20 cellular contexts compared by ENCODE assay signal in genomic region chr5:93723005-93723404, GRCh38. TPM values are rescaled to one million over a fixed set of nuclear protein-coding genes. Genes with fewer than 3 reads are reported as not detected.
DNase-seq lines count a peak whose midpoint lies in the region; ATAC-seq, FAIRE-seq and TF ChIP-seq lines count a peak whose summit lies in the region.
"Had no signal": no experiment of that assay in that cellular context is flagged by ENCODE, and none has a peak within 500 bp of the region (broad histone marks: within the 10 kb centered on the region; RNA-seq: fewer than 3 reads in every experiment).

No MANE protein-coding gene starts in this region.

- peak; percentile 4 for DNase-seq in NCI-H2196 (lab: John Stamatoyannopoulos, UW; ENCODE audit: unreplicated experiment)
- no peak for DNase-seq in NCI-H2196 treated with DMSO at 0.1 percent for 48 hours (lab: John Stamatoyannopoulos, UW; ENCODE audit: unreplicated experiment)
- peak; percentile 29 for DNase-seq in LHCN-M2 (ENCODE audit: low read depth)
- DNase-seq in WTC11 (ENCODE audit: low spot score): no peak
- DNase-seq in mucosa of descending colon: peak in 1 of 3 donors; percentile 10
- no peak for DNase-seq in frontal cortex (ENCODE audit: low spot score in 2 of 2)
- no peak for DNase-seq in NCI-H774 (lab: John Stamatoyannopoulos, UW)
- DNase-seq: activated CD4-positive, alpha-beta T cell treated with anti-CD3 and anti-CD28 coated beads for 4 hours; brain microvascular endothelial cell; CD4-positive, alpha-beta memory T cell; effector CD8-positive, alpha-beta T cell; foreskin keratinocyte; NCI-H1694; NK-92 treated with Interleukin-12 subunit alpha and Interleukin-12 subunit beta, amount 100 ng/mL, for 24 hours; SIG-M5; stimulated activated CD4-positive, alpha-beta T cell treated with anti-CD3 and anti-CD28 coated beads, Interleukin-4, amount 100 ng/mL, for 4 hours; transverse colon had no signal

- POLR2A ChIA-PET in WTC11 (lab: Charles Lee): no interaction called here

- H3K4me3 Mint-ChIP-seq in WTC11: no peak overlapping the region
- H3K4me3 Mint-ChIP-seq: activated naive CD4-positive, alpha-beta T cell treated with anti-CD3 and anti-CD28 coated beads, Interleukin-2, amount 50 U/mL, for 24 hours; CD4-positive, alpha-beta memory T cell; memory B cell had no signal

- peaks cover 31% of the 10 kb centered on the region for H3K4me1 Mint-ChIP-seq in WTC11

- H3K9me3 ChIP-seq in mucosa of descending colon: no peaks in the 10 kb centered on the region
- H3K9me3 ChIP-seq: transverse colon had no signal

- no peak overlapping the region for H3K4me3 ChIP-seq in mucosa of descending colon
- H3K4me3 ChIP-seq: transverse colon had no signal

- no peak overlapping the region for H3K27ac Mint-ChIP-seq in WTC11
- H3K27ac Mint-ChIP-seq: activated naive CD4-positive, alpha-beta T cell treated with anti-CD3 and anti-CD28 coated beads, Interleukin-2, amount 50 U/mL, for 24 hours; CD4-positive, alpha-beta memory T cell; memory B cell had no signal

- H3K36me3 ChIP-seq in mucosa of descending colon (ENCODE audit: low read depth): no peaks in the 10 kb centered on the region
- H3K36me3 ChIP-seq: brain microvascular endothelial cell, transverse colon had no signal

- H3K36me3 Mint-ChIP-seq in WTC11: no peaks in the 10 kb centered on the region

- CTCF ChIA-PET in WTC11 (lab: Charles Lee): no interaction called here

- no peak for TF ChIP-seq CTCF in WTC11 (IDR thresholded peaks at IDR 0.05)
- no peak for TF ChIP-seq CTCF in mucosa of descending colon (IDR thresholded peaks at IDR 0.05)

- no peaks in the 10 kb centered on the region for H3K4me1 ChIP-seq in mucosa of descending colon (ENCODE audit: low read depth)
- H3K4me1 ChIP-seq: foreskin keratinocyte had no signal

- no peaks in the 10 kb centered on the region for H3K27me3 Mint-ChIP-seq in WTC11 (ENCODE audit: low read depth)
- H3K27me3 Mint-ChIP-seq: activated naive CD4-positive, alpha-beta T cell treated with anti-CD3 and anti-CD28 coated beads, Interleukin-2, amount 50 U/mL, for 24 hours; CD4-positive, alpha-beta memory T cell; memory B cell had no signal

- ATAC-seq in WTC11: peak; percentile 47
- peak; percentile 37 for ATAC-seq in mucosa of descending colon
- no peak for ATAC-seq in HG02938 (IDR thresholded peaks at IDR 0.05; ENCODE audit: unreplicated experiment)
- ATAC-seq: foreskin keratinocyte had no signal

- no peaks in the 10 kb centered on the region for H3K9me3 Mint-ChIP-seq in WTC11
- H3K9me3 Mint-ChIP-seq: activated naive CD4-positive, alpha-beta T cell treated with anti-CD3 and anti-CD28 coated beads, Interleukin-2, amount 50 U/mL, for 24 hours; CD4-positive, alpha-beta memory T cell; memory B cell had no signal

- no peak for FAIRE-seq in frontal cortex (lab: Jason Lieb, UNC)

- intact Hi-C loops in mucosa of descending colon (cut with DNase I, micrococcal nuclease): no loop called here

TF ChIP-seq in WTC11, 78 proteins besides CTCF, POLR2A, EP300 and RAD21:
- TF ChIP-seq, protein P1, sequence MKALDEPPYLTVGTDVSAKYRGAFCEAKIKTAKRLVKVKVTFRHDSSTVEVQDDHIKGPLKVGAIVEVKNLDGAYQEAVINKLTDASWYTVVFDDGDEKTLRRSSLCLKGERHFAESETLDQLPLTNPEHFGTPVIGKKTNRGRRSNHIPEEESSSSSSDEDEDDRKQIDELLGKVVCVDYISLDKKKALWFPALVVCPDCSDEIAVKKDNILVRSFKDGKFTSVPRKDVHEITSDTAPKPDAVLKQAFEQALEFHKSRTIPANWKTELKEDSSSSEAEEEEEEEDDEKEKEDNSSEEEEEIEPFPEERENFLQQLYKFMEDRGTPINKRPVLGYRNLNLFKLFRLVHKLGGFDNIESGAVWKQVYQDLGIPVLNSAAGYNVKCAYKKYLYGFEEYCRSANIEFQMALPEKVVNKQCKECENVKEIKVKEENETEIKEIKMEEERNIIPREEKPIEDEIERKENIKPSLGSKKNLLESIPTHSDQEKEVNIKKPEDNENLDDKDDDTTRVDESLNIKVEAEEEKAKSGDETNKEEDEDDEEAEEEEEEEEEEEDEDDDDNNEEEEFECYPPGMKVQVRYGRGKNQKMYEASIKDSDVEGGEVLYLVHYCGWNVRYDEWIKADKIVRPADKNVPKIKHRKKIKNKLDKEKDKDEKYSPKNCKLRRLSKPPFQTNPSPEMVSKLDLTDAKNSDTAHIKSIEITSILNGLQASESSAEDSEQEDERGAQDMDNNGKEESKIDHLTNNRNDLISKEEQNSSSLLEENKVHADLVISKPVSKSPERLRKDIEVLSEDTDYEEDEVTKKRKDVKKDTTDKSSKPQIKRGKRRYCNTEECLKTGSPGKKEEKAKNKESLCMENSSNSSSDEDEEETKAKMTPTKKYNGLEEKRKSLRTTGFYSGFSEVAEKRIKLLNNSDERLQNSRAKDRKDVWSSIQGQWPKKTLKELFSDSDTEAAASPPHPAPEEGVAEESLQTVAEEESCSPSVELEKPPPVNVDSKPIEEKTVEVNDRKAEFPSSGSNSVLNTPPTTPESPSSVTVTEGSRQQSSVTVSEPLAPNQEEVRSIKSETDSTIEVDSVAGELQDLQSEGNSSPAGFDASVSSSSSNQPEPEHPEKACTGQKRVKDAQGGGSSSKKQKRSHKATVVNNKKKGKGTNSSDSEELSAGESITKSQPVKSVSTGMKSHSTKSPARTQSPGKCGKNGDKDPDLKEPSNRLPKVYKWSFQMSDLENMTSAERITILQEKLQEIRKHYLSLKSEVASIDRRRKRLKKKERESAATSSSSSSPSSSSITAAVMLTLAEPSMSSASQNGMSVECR (CRISPR knock-in tag; IDR thresholded peaks at IDR 0.05; ENCODE audit: borderline replicate concordance): no peak
- TF ChIP-seq FOXJ3 (CRISPR knock-in tag; IDR thresholded peaks at IDR 0.05; ENCODE audit: borderline replicate concordance) (no peak), PRRX2 (CRISPR knock-in tag; IDR thresholded peaks at IDR 0.05) (no peak), NR2C2 (CRISPR knock-in tag; IDR thresholded peaks at IDR 0.05) (no peak), NR3C1 (CRISPR knock-in tag; conservative IDR thresholded peaks at IDR 0.05; ENCODE audit: low read depth) (no peak)
- TF ChIP-seq, protein P2, sequence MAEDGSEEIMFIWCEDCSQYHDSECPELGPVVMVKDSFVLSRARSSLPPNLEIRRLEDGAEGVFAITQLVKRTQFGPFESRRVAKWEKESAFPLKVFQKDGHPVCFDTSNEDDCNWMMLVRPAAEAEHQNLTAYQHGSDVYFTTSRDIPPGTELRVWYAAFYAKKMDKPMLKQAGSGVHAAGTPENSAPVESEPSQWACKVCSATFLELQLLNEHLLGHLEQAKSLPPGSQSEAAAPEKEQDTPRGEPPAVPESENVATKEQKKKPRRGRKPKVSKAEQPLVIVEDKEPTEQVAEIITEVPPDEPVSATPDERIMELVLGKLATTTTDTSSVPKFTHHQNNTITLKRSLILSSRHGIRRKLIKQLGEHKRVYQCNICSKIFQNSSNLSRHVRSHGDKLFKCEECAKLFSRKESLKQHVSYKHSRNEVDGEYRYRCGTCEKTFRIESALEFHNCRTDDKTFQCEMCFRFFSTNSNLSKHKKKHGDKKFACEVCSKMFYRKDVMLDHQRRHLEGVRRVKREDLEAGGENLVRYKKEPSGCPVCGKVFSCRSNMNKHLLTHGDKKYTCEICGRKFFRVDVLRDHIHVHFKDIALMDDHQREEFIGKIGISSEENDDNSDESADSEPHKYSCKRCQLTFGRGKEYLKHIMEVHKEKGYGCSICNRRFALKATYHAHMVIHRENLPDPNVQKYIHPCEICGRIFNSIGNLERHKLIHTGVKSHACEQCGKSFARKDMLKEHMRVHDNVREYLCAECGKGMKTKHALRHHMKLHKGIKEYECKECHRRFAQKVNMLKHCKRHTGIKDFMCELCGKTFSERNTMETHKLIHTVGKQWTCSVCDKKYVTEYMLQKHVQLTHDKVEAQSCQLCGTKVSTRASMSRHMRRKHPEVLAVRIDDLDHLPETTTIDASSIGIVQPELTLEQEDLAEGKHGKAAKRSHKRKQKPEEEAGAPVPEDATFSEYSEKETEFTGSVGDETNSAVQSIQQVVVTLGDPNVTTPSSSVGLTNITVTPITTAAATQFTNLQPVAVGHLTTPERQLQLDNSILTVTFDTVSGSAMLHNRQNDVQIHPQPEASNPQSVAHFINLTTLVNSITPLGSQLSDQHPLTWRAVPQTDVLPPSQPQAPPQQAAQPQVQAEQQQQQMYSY (CRISPR knock-in tag; IDR thresholded peaks at IDR 0.05): no peak
- TF ChIP-seq, protein P3, sequence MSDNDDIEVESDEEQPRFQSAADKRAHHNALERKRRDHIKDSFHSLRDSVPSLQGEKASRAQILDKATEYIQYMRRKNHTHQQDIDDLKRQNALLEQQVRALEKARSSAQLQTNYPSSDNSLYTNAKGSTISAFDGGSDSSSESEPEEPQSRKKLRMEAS (CRISPR knock-in tag; IDR thresholded peaks at IDR 0.05): no peak

RNA-seq across cellular contexts. Expression of gene POU5F2, which starts 18.4 kb away (rescaled TPM):
- total RNA-seq in LHCN-M2 (2014; rRNA removed) (0.13 and 0.29 TPM in 2 replicates), WTC11 (2021) (0.13 to 0.23 TPM (median 0.16 TPM) in 3 replicates), mucosa of descending colon (1 to 10 TPM; 1.2 to 2.3 (median 1.6) TPM), frontal cortex (2.0 TPM)
- 0.05 TPM for polyA plus RNA-seq in LHCN-M2 (2012)
- polyA plus RNA-seq: foreskin keratinocyte had no signal

Comparison
In these comparisons a context has a peak if more than half of its experiments do, and no peak if none do; other contexts are left out.
1. DNase-seq: peak in NCI-H2196 (single experiment) and LHCN-M2 (single experiment); none in NCI-H2196 treated with DMSO at 0.1 percent for 48 hours (single experiment), WTC11 (single experiment), frontal cortex (0 of 2) and NCI-H774 (single experiment).